21 cellular contexts compared by ENCODE assay signal in the genomic region with DNA sequence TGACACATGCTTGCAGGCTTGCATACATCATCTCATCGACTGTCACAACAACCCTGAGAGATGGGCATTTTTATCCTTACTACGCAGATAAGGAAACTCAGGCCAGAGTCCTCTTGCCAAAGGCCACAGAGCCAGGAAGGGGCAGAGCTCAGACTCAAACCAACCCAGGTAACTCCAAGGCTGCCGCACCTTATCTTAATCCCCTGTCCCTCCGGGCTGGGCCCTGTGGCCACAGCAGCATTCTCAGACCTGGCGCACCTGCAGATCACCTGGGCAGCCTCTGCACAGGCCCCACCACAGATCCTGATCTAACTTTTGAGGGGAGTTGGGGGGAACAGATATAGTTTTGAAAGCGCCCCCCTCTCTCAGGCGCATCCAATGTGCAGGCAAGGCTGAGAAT. TPM values are rescaled to one million over a fixed set of nuclear protein-coding genes. Genes with fewer than 3 reads are reported as not detected.
DNase-seq lines count a peak whose midpoint lies in the region; ATAC-seq, FAIRE-seq and TF ChIP-seq lines count a peak whose summit lies in the region.
"Had no signal": no experiment of that assay in that cellular context is flagged by ENCODE, and none has a peak within 500 bp of the region (broad histone marks: within the 10 kb centered on the region; RNA-seq: fewer than 3 reads in every experiment).

No MANE protein-coding gene starts in this region.

- POLR2A ChIA-PET in HepG2 (lab: Yijun Ruan, JAX) = no interaction called here

- DNase-seq in left ventricle myocardium inferior (no peak), Right ventricle myocardium superior (no peak), esophagus squamous epithelium (lab: John Stamatoyannopoulos, UW) (no peak), sigmoid colon (no peak), aorta (no peak), HepG2 (ENCODE audit: low spot score) (no peak), islet precursor cell (no peak), amniotic stem cell (lab: John Stamatoyannopoulos, UW) (no peak)
- DNase-seq: 8988T; CD8-positive, alpha-beta memory T cell; DND-41; GF-D8; KG1; NCI-H1092; NCI-H2081 treated with DMSO at 0.1 percent for 48 hours; NCI-H510A treated with DMSO at 0.1 percent for 48 hours; SHP77 treated with DMSO at 0.1 percent for 48 hours had no signal

- intact Hi-C loops in left ventricle myocardium inferior (cut with micrococcal nuclease) = no loop called here
- intact Hi-C loops in Right ventricle myocardium superior (cut with DNase I) = no loop called here
- intact Hi-C loops in esophagus squamous epithelium (cut with DNase I) = no loop called here
- intact Hi-C loops in sigmoid colon (cut with DNase I) = no loop called here
- intact Hi-C loops in aorta (cut with DNase I) = no loop called here
- intact Hi-C loops in HepG2 (cut with micrococcal nuclease; ENCODE audit: unreplicated experiment) = no loop called here

- WGBS in esophagus squamous epithelium, 2 donors = 62 to 84% methylated on average over 2 to 7 of the region's 7 CpGs
- 90% methylated on average over 7 of the region's 7 CpGs for WGBS in sigmoid colon, 2 donors
- WGBS in aorta, 2 donors = 75 to 77% methylated on average over 7 of the region's 7 CpGs
- WGBS in HepG2 (ENCODE audit: low lambda C conversion rate) = 90% methylated on average over 7 of the region's 7 CpGs

- no peaks in the 10 kb centered on the region for H3K36me3 ChIP-seq in left ventricle myocardium inferior
- H3K36me3 ChIP-seq in esophagus squamous epithelium = no peaks in the 10 kb centered on the region
- no peaks in the 10 kb centered on the region for H3K36me3 ChIP-seq in sigmoid colon
- H3K36me3 ChIP-seq in aorta (ENCODE audit: control insufficient read depth in 1 of 2, insufficient read depth in 2 of 2, low read length in 1 of 2) = no peaks in the 10 kb centered on the region
- no peaks in the 10 kb centered on the region; a peak in 1 of 5 replicates for H3K36me3 ChIP-seq in HepG2 (replicated peaks in 1 of 2; ENCODE audit: control insufficient read depth in 1 of 2, insufficient read depth in 2 of 2, low read length in 2 of 2)

- in situ Hi-C loops in HepG2 (cut with HindIII; ENCODE audit: extremely low pct_ligation_motif_present, low pct_unique_long_range_greater_than_20kb) = no loop called here

- no peak for TF ChIP-seq EP300 in sigmoid colon (IDR thresholded peaks at IDR 0.05)
- TF ChIP-seq EP300 in HepG2 (IDR thresholded peaks at IDR 0.05; ENCODE audit: low read depth in 2 of 2, low read length in 2 of 2) = no peak
- TF ChIP-seq EP300 in HepG2 (CRISPR knock-in tag; IDR thresholded peaks at IDR 0.05; ENCODE audit: borderline replicate concordance) = no peak

- H3K9me3 ChIP-seq in left ventricle myocardium inferior (replicated peaks) (no peaks in the 10 kb centered on the region), esophagus squamous epithelium (no peaks in the 10 kb centered on the region), sigmoid colon (no peaks in the 10 kb centered on the region), aorta (ENCODE audit: control insufficient read depth, low read length) (no peaks in the 10 kb centered on the region), HepG2 (ENCODE audit: low read length) (no peaks in the 10 kb centered on the region)

- TF ChIP-seq POLR2A in esophagus squamous epithelium (IDR thresholded peaks at IDR 0.05) (no peak), sigmoid colon (IDR thresholded peaks at IDR 0.05) (no peak), HepG2 (IDR thresholded peaks at IDR 0.05; ENCODE audit: insufficient read depth in 1 of 2, low read depth in 2 of 2, low read length in 2 of 2) (no peak)

- CTCF ChIA-PET in HepG2 (lab: Yijun Ruan, JAX; ENCODE audit: low intra/inter-chr PET ratio, low total read pairs) = no interaction called here

- no peaks in the 10 kb centered on the region for H3K27me3 ChIP-seq in left ventricle myocardium inferior (ENCODE audit: low read depth)
- no peaks in the 10 kb centered on the region for H3K27me3 ChIP-seq in esophagus squamous epithelium
- no peaks in the 10 kb centered on the region for H3K27me3 ChIP-seq in sigmoid colon
- no peaks in the 10 kb centered on the region for H3K27me3 ChIP-seq in aorta (ENCODE audit: control insufficient read depth in 1 of 2, insufficient read depth in 2 of 2, low read length in 1 of 2)
- H3K27me3 ChIP-seq in HepG2 (ENCODE audit: control insufficient read depth in 1 of 2, insufficient read depth in 2 of 2, low read length in 2 of 2) = no peaks in the 10 kb centered on the region

- H3K27ac ChIP-seq in left ventricle myocardium inferior (replicated peaks) (peak overlapping the region; percentile 57), esophagus squamous epithelium (peak overlapping the region; percentile 30 to 88 (median 76)), sigmoid colon (peak overlapping the region; percentile 93 to 98 (median 96)), aorta (ENCODE audit: low read depth in 1 of 2, low read length in 2 of 2) (peak overlapping the region; percentile 1 to 64), HepG2 (ENCODE audit: extremely low read length, insufficient read depth, low read length) (no peak overlapping the region)

- ATAC-seq in Right ventricle myocardium superior (ENCODE audit: poor library complexity) = no peak
- ATAC-seq in aorta (ENCODE audit: low FRiP score) = no peak
- ATAC-seq in HepG2 = no peak

- H3K4me2 ChIP-seq in HepG2 (ENCODE audit: low read depth, low read length) = no peak overlapping the region

- peaks cover 78% of the 10 kb centered on the region for H3K79me2 ChIP-seq in HepG2 (ENCODE audit: insufficient read depth, low read length)

- H4K20me1 ChIP-seq in HepG2 (ENCODE audit: insufficient read depth, low read length) = no peaks in the 10 kb centered on the region

- no peak for FAIRE-seq in HepG2 (lab: Jason Lieb, UNC)
- FAIRE-seq: GM12891, GM18507, H1, RCC 7860 had no signal

- TF ChIP-seq RAD21 in HepG2 (CRISPR knock-in tag; IDR thresholded peaks at IDR 0.05) = no peak

- H3K4me1 ChIP-seq in left ventricle myocardium inferior = peaks cover 100% of the 10 kb centered on the region
- H3K4me1 ChIP-seq in esophagus squamous epithelium = peaks cover 0 to 39% (median 4%) of the 10 kb centered on the region in 3 donors
- H3K4me1 ChIP-seq in sigmoid colon = peaks cover 0 to 100% (median 97%) of the 10 kb centered on the region in 4 donors
- peaks cover 6 to 32% of the 10 kb centered on the region in 2 donors for H3K4me1 ChIP-seq in aorta (ENCODE audit: control insufficient read depth in 1 of 2, insufficient read depth in 2 of 2, low read length in 2 of 2)
- peaks cover 47% of the 10 kb centered on the region for H3K4me1 ChIP-seq in HepG2 (ENCODE audit: insufficient read depth, low read length)

- H3K9ac ChIP-seq in HepG2 (ENCODE audit: insufficient read depth, low read depth, low read length) = no peak overlapping the region

- BruUV-seq in HepG2 (replicated peaks; lab: Mats Ljungman, UMichigan) = no TSS peak

- H3K4me3 ChIP-seq in left ventricle myocardium inferior = no peak overlapping the region
- H3K4me3 ChIP-seq in esophagus squamous epithelium = no peak overlapping the region
- H3K4me3 ChIP-seq in sigmoid colon = no peak overlapping the region
- H3K4me3 ChIP-seq in aorta (ENCODE audit: low read length in 2 of 2) = no peak overlapping the region
- no peak overlapping the region for H3K4me3 ChIP-seq in HepG2 (replicated peaks in 1 of 3; ENCODE audit: insufficient read depth in 1 of 3, low read depth in 2 of 3, low read length in 3 of 3)

- H2AFZ ChIP-seq in HepG2 (ENCODE audit: low read length) = no peak overlapping the region

- TF ChIP-seq CTCF in left ventricle myocardium inferior (IDR thresholded peaks at IDR 0.05; ENCODE audit: borderline replicate concordance) = no peak
- no peak for TF ChIP-seq CTCF in esophagus squamous epithelium (IDR thresholded peaks at IDR 0.05)
- no peak for TF ChIP-seq CTCF in sigmoid colon (IDR thresholded peaks at IDR 0.05)
- TF ChIP-seq CTCF in HepG2 (CRISPR knock-in tag; IDR thresholded peaks at IDR 0.05) = no peak

TF ChIP-seq in HepG2, 621 proteins besides CTCF, POLR2A, EP300 and RAD21 (continues in another document):
- TF ChIP-seq ZBTB1 (CRISPR knock-in tag; IDR thresholded peaks at IDR 0.05; ENCODE audit: borderline replicate concordance) (no peak), ZBTB7A (CRISPR knock-in tag; IDR thresholded peaks at IDR 0.05) (no peak)

RNA-seq across cellular contexts. Expression of a gene that starts 35.1 kb away (rescaled TPM):
- total RNA-seq in left ventricle myocardium inferior (896 TPM), Right ventricle myocardium superior (697 TPM), esophagus squamous epithelium (100 to 1,000 TPM in 1 of 4 donors, 10 to 100 TPM in 3; 23.3 to 359 (median 72.2) TPM), sigmoid colon (1,000 to 10,000 TPM in 2 of 4 donors, 100 to 1,000 TPM in 2; 664 to 1,403 (median 979) TPM), aorta (1,000 to 10,000 TPM in 1 of 2 donors, 100 to 1,000 TPM in 1; 591 to 1,478 TPM), HepG2 (2016; rRNA removed; fragmentation: Illumina TruSeq; extraction: Trizol) (16.8 and 21.0 TPM in 2 replicates)
- polyA plus RNA-seq in sigmoid colon (10 to 100 TPM in 2 of 3 donors, 1 to 10 TPM in 1; 8.1 to 56.2 (median 19.2) TPM), aorta (100 to 1,000 TPM; 371 to 372 TPM), HepG2 (2011; rRNA removed) (30.1 and 39.8 TPM in 2 replicates)
- 6.9 and 8.4 TPM in 2 replicates for total RNA-seq in HepG2 (2016; cell fraction: cytosol; rRNA removed; fragmentation: Illumina TruSeq; extraction: Trizol; ENCODE audit: low read depth)
- 16.7 and 20.1 TPM in 2 replicates for total RNA-seq in HepG2 (2016; cell fraction: insoluble cytoplasmic fraction; rRNA removed; fragmentation: Illumina TruSeq; extraction: Trizol)
- total RNA-seq in HepG2 (2016; cell fraction: membrane; rRNA removed; fragmentation: Illumina TruSeq; extraction: Trizol) = 6.8 and 7.4 TPM in 2 replicates
- 22.7 and 24.8 TPM in 2 replicates for total RNA-seq in HepG2 (2016; cell fraction: nucleus; rRNA removed; fragmentation: Illumina TruSeq; extraction: Trizol)
- 21.6 and 22.7 TPM in 2 replicates for polyA plus RNA-seq in HepG2 (2011; cell fraction: cytosol; rRNA removed)
- polyA plus RNA-seq in HepG2 (2011; cell fraction: nucleus; rRNA removed) = 39.9 and 56.8 TPM in 2 replicates
- polyA plus RNA-seq in HepG2 (2012) = 22.1 and 55.4 TPM in 2 replicates
- 0.37 and 0.66 TPM in 2 replicates for polyA plus RNA-seq in HepG2 (2016; cell fraction: cytosol; fragmentation: Illumina TruSeq; extraction: Trizol; ENCODE audit: low read depth)
- 18.0 and 20.6 TPM in 2 replicates for polyA plus RNA-seq in HepG2 (2016; cell fraction: insoluble cytoplasmic fraction; fragmentation: Illumina TruSeq; extraction: Trizol; ENCODE audit: low read depth)
- 1.4 and 1.9 TPM in 2 replicates for polyA plus RNA-seq in HepG2 (2016; cell fraction: membrane; fragmentation: Illumina TruSeq; extraction: Trizol; ENCODE audit: low read depth)
- polyA plus RNA-seq in HepG2 (2016; cell fraction: nucleus; fragmentation: Illumina TruSeq; extraction: Trizol; ENCODE audit: insufficient read depth, low read depth) = 24.7 and 25.1 TPM in 2 replicates
- 2.7 and 66.2 TPM in 2 replicates for polyA minus RNA-seq in HepG2 (2011; rRNA and poly(A)+ RNA removed; ENCODE audit: low replicate concordance)
- 28.0 and 29.9 TPM in 2 replicates for polyA minus RNA-seq in HepG2 (2011; cell fraction: cytosol; rRNA and poly(A)+ RNA removed)
- polyA minus RNA-seq in HepG2 (2011; cell fraction: nucleus; rRNA and poly(A)+ RNA removed) = 81.3 and 96.8 TPM in 2 replicates
